ENCODE assay signal across 10 cellular contexts in genomic region chr4:87014284-87014782, GRCh38.
DNase-seq lines count a peak whose midpoint lies in the region; ATAC-seq and TF ChIP-seq lines count a peak whose summit lies in the region.
"Had no signal": no experiment of that assay in that cellular context is flagged by ENCODE, and none has a peak within 500 bp of the region (broad histone marks: within the 10 kb centered on the region; RNA-seq: fewer than 3 reads in every experiment).

No MANE protein-coding gene starts in this region.

- TF ChIP-seq CTCF in AG09309 (IDR thresholded peaks at IDR 0.05; ENCODE audit: control insufficient read depth, insufficient read depth, low read depth, low read length, missing control alignments) (no peak), Loucy (conservative IDR thresholded peaks at IDR 0.05; ENCODE audit: low read length) (no peak), natural killer cell (IDR thresholded peaks at IDR 0.05) (no peak)

- H3K9me3 ChIP-seq in Loucy (ENCODE audit: insufficient read depth, low read depth, low read length): no peaks in the 10 kb centered on the region

- peak overlapping the region; percentile 46 for H3K9ac ChIP-seq in Loucy (ENCODE audit: low read depth, low read length, poor library complexity, severe bottlenecking)

- H3F3A ChIP-seq in Loucy (ENCODE audit: low read depth): peaks cover 5% of the 10 kb centered on the region; the same call in 1 of the 2 replicates

- H2AFZ ChIP-seq in Loucy (ENCODE audit: low read length): no peak overlapping the region

- H3K4me3 Mint-ChIP-seq in natural killer cell: no peak overlapping the region
- H3K4me3 Mint-ChIP-seq: activated CD4-positive, alpha-beta memory T cell treated with anti-CD3 and anti-CD28 coated beads for 36 hours had no signal

- ATAC-seq in natural killer cell (no peak), GM19023 (IDR thresholded peaks at IDR 0.05; ENCODE audit: unreplicated experiment) (no peak), HG03520 (IDR thresholded peaks at IDR 0.05; ENCODE audit: unreplicated experiment) (no peak)

- H3K4me2 ChIP-seq in Loucy (ENCODE audit: low read depth, low read length, poor library complexity, severe bottlenecking): peak overlapping the region; percentile 96

- no peaks in the 10 kb centered on the region for H3K36me3 Mint-ChIP-seq in natural killer cell
- H3K36me3 Mint-ChIP-seq: activated CD4-positive, alpha-beta memory T cell treated with anti-CD3 and anti-CD28 coated beads for 36 hours had no signal

- H3K36me3 ChIP-seq in Loucy (ENCODE audit: insufficient read depth, low read length): no peaks in the 10 kb centered on the region

- DNase-seq in AG09309 (ENCODE audit: low read depth) (peak; percentile 32), dedifferentiated amniotic fluid mesenchymal stem cell (ENCODE audit: extremely low spot score) (peak; percentile 40), natural killer cell (no peak), NCI-H2227 (lab: John Stamatoyannopoulos, UW; ENCODE audit: unreplicated experiment) (no peak), pons (ENCODE audit: low spot score) (no peak)
- DNase-seq: activated CD4-positive, alpha-beta memory T cell treated with anti-CD3 and anti-CD28 coated beads for 36 hours; NCI-H2081 treated with DMSO at 0.1 percent for 48 hours had no signal

- no peaks in the 10 kb centered on the region for H3K9me2 ChIP-seq in Loucy (replicated peaks; ENCODE audit: low read depth, low read length)

- peaks cover 89% of the 10 kb centered on the region for H3K4me1 ChIP-seq in Loucy (ENCODE audit: insufficient read depth, low read length, poor library complexity, severe bottlenecking)

- peaks cover 62 to 64% of the 10 kb centered on the region in 2 donors for H3K4me1 Mint-ChIP-seq in natural killer cell

- H3K9me3 Mint-ChIP-seq in natural killer cell: no peaks in the 10 kb centered on the region
- H3K9me3 Mint-ChIP-seq: activated CD4-positive, alpha-beta memory T cell treated with anti-CD3 and anti-CD28 coated beads for 36 hours had no signal

- no peak overlapping the region for H3K4me3 ChIP-seq in AG09309 (ENCODE audit: control insufficient read depth, low read depth, low read length)
- peak overlapping the region; percentile 51 for H3K4me3 ChIP-seq in Loucy (ENCODE audit: low read length, poor library complexity, severe bottlenecking)

- no peaks in the 10 kb centered on the region for H3K27me3 ChIP-seq in Loucy (ENCODE audit: insufficient read depth, low read length, poor library complexity, severe bottlenecking)

- peaks cover 100% of the 10 kb centered on the region for H3K79me2 ChIP-seq in Loucy (ENCODE audit: insufficient read depth, low read length)

- no peaks in the 10 kb centered on the region for H3K27me3 Mint-ChIP-seq in natural killer cell (ENCODE audit: low read depth in 2 of 2)
- H3K27me3 Mint-ChIP-seq: activated CD4-positive, alpha-beta memory T cell treated with anti-CD3 and anti-CD28 coated beads for 36 hours had no signal

- H4K20me1 ChIP-seq in Loucy (ENCODE audit: insufficient read depth, low read length, poor library complexity, severe bottlenecking): peaks cover 85% of the 10 kb centered on the region

- peak overlapping the region; percentile 14 to 28 for H3K27ac Mint-ChIP-seq in natural killer cell
- H3K27ac Mint-ChIP-seq: activated CD4-positive, alpha-beta memory T cell treated with anti-CD3 and anti-CD28 coated beads for 36 hours had no signal

- intact Hi-C loops in natural killer cell (cut with micrococcal nuclease): no loop called here

Comparison
In these comparisons a context has a peak if more than half of its experiments do, and no peak if none do; other contexts are left out.
1. DNase-seq: peak in AG09309 (single experiment) and dedifferentiated amniotic fluid mesenchymal stem cell (single experiment); none in natural killer cell (single experiment), NCI-H2227 (single experiment) and pons (single experiment).